ENCODE assay signal across 1 cellular context in genomic region chr4:109472343-109472761, GRCh38.
TF ChIP-seq lines count a peak whose summit lies in the region.

No MANE protein-coding gene starts in this region.

TF ChIP-seq in HEK293T, 16 proteins besides CTCF, POLR2A, EP300 and RAD21 (continued from another document):
- TF ChIP-seq PKNOX1 (IDR thresholded peaks at IDR 0.05) (no peak), ZNF384 (IDR thresholded peaks at IDR 0.05) (no peak), SUZ12 (IDR thresholded peaks at IDR 0.05) (no peak), FOXK2 (IDR thresholded peaks at IDR 0.05) (no peak), ARNT (IDR thresholded peaks at IDR 0.05) (no peak), HDGF (IDR thresholded peaks at IDR 0.05; ENCODE audit: borderline replicate concordance) (no peak)
TF ChIP-seq in HEK293T: peak in this region for 0.
